ENCODE assay signal across 8 cellular contexts in the genomic region with DNA sequence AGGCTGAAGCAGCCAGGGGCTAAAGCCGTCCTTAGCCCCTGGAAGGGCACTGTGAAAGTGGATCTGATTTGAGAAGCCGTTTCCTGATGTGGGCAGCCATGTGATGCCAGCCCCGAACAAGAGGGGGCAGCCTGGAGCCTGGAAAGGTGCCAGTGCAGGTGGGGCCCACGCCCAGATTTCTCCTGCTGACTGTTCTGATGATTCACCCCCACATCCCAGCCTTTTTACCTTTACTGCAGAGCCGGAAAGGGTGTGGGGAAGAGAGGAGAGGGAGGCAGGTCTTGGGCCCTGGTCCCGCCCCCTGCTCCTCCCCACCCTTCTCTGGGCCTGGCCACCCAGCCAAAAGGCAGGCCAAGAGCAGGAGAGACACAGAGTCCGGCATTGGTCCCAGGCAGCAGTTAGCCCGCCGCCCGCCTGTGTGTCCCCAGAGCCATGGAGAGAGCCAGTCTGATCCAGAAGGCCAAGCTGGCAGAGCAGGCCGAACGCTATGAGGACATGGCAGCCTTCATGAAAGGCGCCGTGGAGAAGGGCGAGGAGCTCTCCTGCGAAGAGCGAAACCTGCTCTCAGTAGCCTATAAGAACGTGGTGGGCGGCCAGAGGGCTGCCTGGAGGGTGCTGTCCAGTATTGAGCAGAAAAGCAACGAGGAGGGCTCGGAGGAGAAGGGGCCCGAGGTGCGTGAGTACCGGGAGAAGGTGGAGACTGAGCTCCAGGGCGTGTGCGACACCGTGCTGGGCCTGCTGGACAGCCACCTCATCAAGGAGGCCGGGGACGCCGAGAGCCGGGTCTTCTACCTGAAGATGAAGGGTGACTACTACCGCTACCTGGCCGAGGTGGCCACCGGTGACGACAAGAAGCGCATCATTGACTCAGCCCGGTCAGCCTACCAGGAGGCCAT. TPM values are rescaled to one million over a fixed set of nuclear protein-coding genes. Genes with fewer than 3 reads are reported as not detected.
DNase-seq lines count a peak whose midpoint lies in the region; ATAC-seq, FAIRE-seq and TF ChIP-seq lines count a peak whose summit lies in the region.

A gene (plus strand): TSS at position 369 of the 896 bp plus-strand sequence. CDS start 64 bp downstream, at position 433.

- 79 to 85% methylated on average over 36 to 37 of the region's 37 CpGs for WGBS in tibial nerve, 2 donors

- H3K27me3 ChIP-seq in Karpas-422 (ENCODE audit: low read length), result no peaks in the 10 kb centered on the region
- no peaks in the 10 kb centered on the region for H3K27me3 ChIP-seq in tibial nerve

- 0 out of 2 replicates have a peak within 1 kb of the TSS, but pooled peaks have one; percentile 37 for H2AFZ ChIP-seq in Karpas-422 (ENCODE audit: low read length)

- no peaks in the 10 kb centered on the region for H3K9me2 ChIP-seq in Karpas-422 (replicated peaks; ENCODE audit: insufficient read depth, low read length)

- peak within 1 kb of the TSS; percentile 84 for H3K4me3 ChIP-seq in Karpas-422 (ENCODE audit: low read length)
- no peak within 1 kb of the TSS for H3K4me3 ChIP-seq in cardiac fibroblast (replicated peaks in 1 of 2; ENCODE audit: low read depth in 2 of 2, low read length in 2 of 2)
- peak within 1 kb of the TSS; percentile 33 to 75 (median 70) for H3K4me3 ChIP-seq in tibial nerve

- H3K27ac Mint-ChIP-seq in T-helper 17 cell, result peak within 1 kb of the TSS; percentile 93

- no peaks in the 10 kb centered on the region for H3K79me2 ChIP-seq in Karpas-422 (ENCODE audit: low read length)

- TF ChIP-seq CTCF in D721Med (IDR thresholded peaks at IDR 0.05; ENCODE audit: insufficient read depth, missing control alignments) (peak; percentile 5), cardiac fibroblast (IDR thresholded peaks at IDR 0.05; ENCODE audit: low read depth, low read length) (peak; percentile 23), tibial nerve (IDR thresholded peaks at IDR 0.05) (peak in 1 of 5 experiments; percentile 20)

- peaks cover 26% of the 10 kb centered on the region for H3K4me1 ChIP-seq in Karpas-422 (ENCODE audit: low read length)
- H3K4me1 ChIP-seq in tibial nerve, result peaks cover 0 to 22% (median 8%) of the 10 kb centered on the region in 4 donors

- no peaks in the 10 kb centered on the region for H3K36me3 Mint-ChIP-seq in T-helper 17 cell (ENCODE audit: low read depth)

- H3K27me3 Mint-ChIP-seq in T-helper 17 cell, result no peaks in the 10 kb centered on the region

- H3K36me3 ChIP-seq in Karpas-422 (ENCODE audit: insufficient read depth, low read length) (no peaks in the 10 kb centered on the region), tibial nerve (peaks cover 0 to 7% (median 0%) of the 10 kb centered on the region in 3 donors)

- H3K4me3 Mint-ChIP-seq in T-helper 17 cell, result peak within 1 kb of the TSS; percentile 97

- DNase-seq in D721Med (ENCODE audit: insufficient read length, low spot score), result no peak
- DNase-seq in Karpas-422, result peak; percentile 86
- DNase-seq in T-helper 17 cell, result peak in 2 of 3 donors; percentile 28 to 48
- DNase-seq in cardiac fibroblast (ENCODE audit: low read depth in 2 of 2), result no peak
- DNase-seq in mucosa of gallbladder (ENCODE audit: low spot score), result peak; percentile 84
- no peak for DNase-seq in tibial nerve (ENCODE audit: low spot score in 2 of 2)
- no peak for DNase-seq in GM03348 (ENCODE audit: low spot score)

- H3K27ac ChIP-seq in Karpas-422 (ENCODE audit: low read length) (0 out of 2 replicates have a peak within 1 kb of the TSS, but pooled peaks have one; percentile 80), tibial nerve (peak within 1 kb of the TSS in 3 of 4 donors; percentile 42 to 99 (median 93))

- H3K4me1 Mint-ChIP-seq in T-helper 17 cell, result peaks cover 23% of the 10 kb centered on the region

- peak within 1 kb of the TSS; percentile 88 for H3K9ac ChIP-seq in Karpas-422 (ENCODE audit: low read length)

- TF ChIP-seq POLR2A in tibial nerve (IDR thresholded peaks at IDR 0.05), result no peak

- no peak for ATAC-seq in T-helper 17 cell
- no peak for ATAC-seq in HG03175 (IDR thresholded peaks at IDR 0.05; ENCODE audit: unreplicated experiment)

- H3K9me3 ChIP-seq in Karpas-422 (ENCODE audit: low read length) (no peaks in the 10 kb centered on the region), T-helper 17 cell (ENCODE audit: control insufficient read depth, low read length, poor library complexity, severe bottlenecking) (no peaks in the 10 kb centered on the region), tibial nerve (no peaks in the 10 kb centered on the region)

- H3K4me2 ChIP-seq in Karpas-422 (ENCODE audit: low read depth, low read length, poor library complexity, severe bottlenecking), result peak within 1 kb of the TSS; percentile 91

- FAIRE-seq in D721Med (lab: Jason Lieb, UNC), result no peak

- TF ChIP-seq EP300 in tibial nerve (IDR thresholded peaks at IDR 0.05), result no peak

- no peaks in the 10 kb centered on the region for H4K20me1 ChIP-seq in Karpas-422 (ENCODE audit: insufficient read depth, low read depth, low read length)

RNA-seq across cellular contexts. Expression of the gene that starts here (rescaled TPM):
- total RNA-seq in Karpas-422 (2014; rRNA removed; shearing (Covaris generic); ENCODE audit: low replicate concordance), result 0.47 and 1.0 TPM in 2 replicates
- total RNA-seq in T-helper 17 cell (1 to 10 TPM; 1.3 TPM), mucosa of gallbladder (37.1 TPM), tibial nerve (not detected)

Comparison
In these comparisons a context has a peak if more than half of its experiments do, and no peak if none do; other contexts are left out.
1. RNA of the gene that starts here (total RNA-seq): 37.1 TPM in mucosa of gallbladder (single experiment); 1.3 TPM in T-helper 17 cell, 0.47 to 1.0 TPM in Karpas-422 and not detected in tibial nerve; every median in the first group is over 10 times any median in the second.
2. DNase-seq: peak in Karpas-422 (single experiment), T-helper 17 cell (2 of 3) and mucosa of gallbladder (single experiment); none in D721Med (single experiment), cardiac fibroblast (0 of 2), tibial nerve (0 of 2) and GM03348 (single experiment).
3. H3K4me3 ChIP-seq: peak in Karpas-422 (single experiment) and tibial nerve (4 of 4); none in cardiac fibroblast (0 of 2).